11 cellular contexts compared by ENCODE assay signal in genomic region chr3:171834461-171834801, GRCh38. TPM values are rescaled to one million over a fixed set of nuclear protein-coding genes. Genes with fewer than 3 reads are reported as not detected.
DNase-seq lines count a peak whose midpoint lies in the region; ATAC-seq, FAIRE-seq and TF ChIP-seq lines count a peak whose summit lies in the region.
"Had no signal": no experiment of that assay in that cellular context is flagged by ENCODE, and none has a peak within 500 bp of the region (broad histone marks: within the 10 kb centered on the region; RNA-seq: fewer than 3 reads in every experiment).

No MANE protein-coding gene starts in this region.

- H3K4me3 ChIP-seq in A549 (no peak overlapping the region), H1 (ENCODE audit: extremely low read depth in 1 of 4, insufficient read depth in 2 of 4, low read depth in 3 of 4, low read length in 4 of 4) (no peak overlapping the region), neural cell (ENCODE audit: low read length) (no peak overlapping the region)

- H2BK120ac ChIP-seq in H1 (replicated peaks; ENCODE audit: low read depth, low read length) = no peak overlapping the region

- POLR2A ChIA-PET in A549 (lab: Yijun Ruan, JAX) (no interaction called here), H1 (lab: Charles Lee; ENCODE audit: partially characterized antibody) (no interaction called here)

- H3K36me3 ChIP-seq in H1 (ENCODE audit: control insufficient read depth in 2 of 4, insufficient read depth in 4 of 4, low read length in 3 of 4) (no peaks in the 10 kb centered on the region), neural cell (ENCODE audit: insufficient read depth, low read length) (no peaks in the 10 kb centered on the region)

- H2BK20ac ChIP-seq in H1 (ENCODE audit: low read length) = no peak overlapping the region

- no peaks in the 10 kb centered on the region for H4K20me1 ChIP-seq in H1 (replicated peaks in 1 of 2; ENCODE audit: control insufficient read depth in 1 of 2, insufficient read depth in 2 of 2, low read length in 2 of 2)
- no peaks in the 10 kb centered on the region for H4K20me1 ChIP-seq in neural cell (ENCODE audit: insufficient read depth)

- H3K23me2 ChIP-seq in H1 (ENCODE audit: low read depth, low read length) = no peaks in the 10 kb centered on the region

- no peak overlapping the region for H4K5ac ChIP-seq in H1 (ENCODE audit: insufficient read length, low read depth, low read length)

- no peak overlapping the region for H2AK5ac ChIP-seq in H1 (ENCODE audit: low read depth, low read length)

- H3K27ac ChIP-seq in A549 (peak overlapping the region; percentile 56 to 76), H1 (ENCODE audit: low read depth, low read length) (no peak overlapping the region), neural cell (ENCODE audit: low read length) (no peak overlapping the region)

- no peaks in the 10 kb centered on the region for H3K27me3 ChIP-seq in H1 (replicated peaks in 1 of 4; ENCODE audit: control insufficient read depth in 3 of 4, extremely low read depth in 1 of 4, insufficient read depth in 3 of 4, low read length in 3 of 4)
- H3K27me3 ChIP-seq in neural cell (ENCODE audit: insufficient read depth, low read depth, low read length) = no peaks in the 10 kb centered on the region

- H4K91ac ChIP-seq in H1 (replicated peaks; ENCODE audit: insufficient read length, low read length) = no peak overlapping the region

- H4K8ac ChIP-seq in H1 (ENCODE audit: extremely low read depth, insufficient read depth, low read length) = no peak overlapping the region

- TF ChIP-seq RAD21 in A549 (conservative IDR thresholded peaks at IDR 0.05 in 1 of 2, IDR thresholded peaks at IDR 0.05 in 1 of 2) (no peak; a peak in 1 of 5 replicates), H1 (IDR thresholded peaks at IDR 0.05 in 1 of 2, conservative IDR thresholded peaks at IDR 0.05 in 1 of 2; ENCODE audit: low read depth in 2 of 2, low read length in 2 of 2) (no peak), neural cell (conservative IDR thresholded peaks at IDR 0.05) (peak; percentile 31)

- no peak overlapping the region for H2BK5ac ChIP-seq in H1 (ENCODE audit: low read depth, low read length)

- TF ChIP-seq EP300 in A549 (IDR thresholded peaks at IDR 0.05) = no peak
- TF ChIP-seq EP300 in H1 (IDR thresholded peaks at IDR 0.05; ENCODE audit: borderline replicate concordance in 1 of 2, low read depth in 2 of 2, low read length in 2 of 2) = no peak
- no peak for TF ChIP-seq EP300 in neural cell (conservative IDR thresholded peaks at IDR 0.05; ENCODE audit: poor library complexity, severe bottlenecking)

- peaks cover 65% of the 10 kb centered on the region for H3K4me1 ChIP-seq in A549
- H3K4me1 ChIP-seq in H1 (replicated peaks in 1 of 4; ENCODE audit: control insufficient read depth in 3 of 4, insufficient read depth in 4 of 4, low read length in 3 of 4) = peaks cover 0 to 4% (median 2%) of the 10 kb centered on the region in 4 experiments; a peak in 4 of 7 replicates

- no peaks in the 10 kb centered on the region for H3K9me2 ChIP-seq in neural cell (ENCODE audit: insufficient read depth, low read length)

- ATAC-seq in A549 (no peak), GM21423 (IDR thresholded peaks at IDR 0.05; ENCODE audit: unreplicated experiment) (no peak)
- ATAC-seq: activated CD4-positive, CD25-positive, alpha-beta regulatory T cell treated with anti-CD3 and anti-CD28 coated beads, Interleukin-2, amount 50 U/mL, for 24 hours had no signal

- H3K9ac ChIP-seq in H1 (replicated peaks in 1 of 4; ENCODE audit: extremely low read depth in 1 of 4, low read depth in 3 of 4, low read length in 3 of 4) (no peak overlapping the region), neural cell (ENCODE audit: low read length) (no peak overlapping the region)

- H3K23ac ChIP-seq in H1 (ENCODE audit: insufficient read length) = no peak overlapping the region

- no peak overlapping the region for H3K14ac ChIP-seq in H1 (ENCODE audit: insufficient read length)

- H2BK15ac ChIP-seq in H1 (ENCODE audit: low read length) = no peak overlapping the region

- H3F3A ChIP-seq in neural cell (ENCODE audit: insufficient read depth, low read length, poor library complexity, severe bottlenecking) = no peaks in the 10 kb centered on the region

- CTCF ChIA-PET in A549 (lab: Yijun Ruan, JAX) = interaction anchor here (0.8 to 2.0 kb wide), 10 partner anchors 12 to 383 kb away, joined by 3 to 7 read pairs (median 5); no protein-coding TSS in a partner anchor
- CTCF ChIA-PET in H1 (lab: Charles Lee; ENCODE audit: partially characterized antibody) = interaction anchor here (0.9 to 3.1 kb wide), 13 partner anchors 10 to 871 kb away, joined by 3 to 7 read pairs (median 4); partner anchors contain the start of gene PLD1

- H3K79me2 ChIP-seq in H1 (ENCODE audit: control insufficient read depth in 1 of 2, insufficient read depth in 2 of 2, low read length in 2 of 2) (no peaks in the 10 kb centered on the region), neural cell (replicated peaks; ENCODE audit: insufficient read depth, low read length) (no peaks in the 10 kb centered on the region)

- no peak for FAIRE-seq in A549 (lab: Jason Lieb, UNC)
- no peak for FAIRE-seq in H1 (lab: Jason Lieb, UNC)
- FAIRE-seq: GM12891 had no signal

- TF ChIP-seq POLR2A in A549 (IDR thresholded peaks at IDR 0.05; ENCODE audit: low read length) (no peak), H1 (IDR thresholded peaks at IDR 0.05; ENCODE audit: control extremely low read depth in 1 of 2, low read depth in 2 of 2, low read length in 2 of 2) (no peak)

- H3K79me1 ChIP-seq in H1 (ENCODE audit: low read depth, low read length) = no peaks in the 10 kb centered on the region

- DNase-seq in A549 (ENCODE audit: low read depth in 1 of 2, low spot score in 1 of 2) (no peak), H1 (ENCODE audit: low read depth in 1 of 2, low spot score in 2 of 2) (no peak), SKM-1 treated with dmso at 0.1 percent for 144 hours (lab: John Stamatoyannopoulos, UW; ENCODE audit: unreplicated experiment) (no peak), H4 (ENCODE audit: low spot score) (no peak), nucleus accumbens (lab: John Stamatoyannopoulos, UW) (no peak)
- DNase-seq: activated naive CD4-positive, alpha-beta T cell treated with anti-CD3 and anti-CD28 coated beads for 36 hours had no signal

- H2AFZ ChIP-seq in H1 (ENCODE audit: low read length) (peak overlapping the region; percentile 42; the same call in 1 of the 2 replicates), neural cell (ENCODE audit: low read depth, low read length) (peak overlapping the region; percentile 7)

- H3K56ac ChIP-seq in H1 (replicated peaks; ENCODE audit: insufficient read length, low read depth, low read length) = no peak overlapping the region

- H3K9me3 ChIP-seq in A549 (no peaks in the 10 kb centered on the region), H1 (ENCODE audit: insufficient read depth in 2 of 2, low read depth in 1 of 2, low read length in 1 of 2) (no peaks in the 10 kb centered on the region), neural cell (ENCODE audit: low read length) (no peaks in the 10 kb centered on the region)

- no peak overlapping the region for H3K4ac ChIP-seq in H1 (replicated peaks; ENCODE audit: insufficient read length, low read depth, low read length)

- H3K4me2 ChIP-seq in A549 (peak overlapping the region; percentile 63), H1 (ENCODE audit: insufficient read depth in 1 of 2, low read depth in 2 of 2, low read length in 2 of 2) (no peak overlapping the region), neural cell (ENCODE audit: low read length) (no peak overlapping the region)

- 93% methylated on average over 5 of the region's 5 CpGs for WGBS in A549 (ENCODE audit: missing lambda C conversion rate)
- WGBS in H1 (ENCODE audit: extremely low coverage in 1 of 2, insufficient coverage in 1 of 2, insufficient read length in 1 of 2, insufficient replicate concordance in 2 of 2, low coverage in 1 of 2, low lambda C conversion rate in 2 of 2, missing lambda C conversion rate in 1 of 2), 2 experiments = 97% methylated on average over 5 of the region's 5 CpGs; no CpG with 5 or more reads in 1 of the 2 experiments

- H2BK12ac ChIP-seq in H1 (ENCODE audit: low read depth, low read length) = no peak overlapping the region

- TF ChIP-seq CTCF in A549 (IDR thresholded peaks at IDR 0.05) (no peak), LNCAP (IDR thresholded peaks at IDR 0.05) (0 out of 2 replicates have a peak, but pooled peaks have one; percentile 7), H1 (IDR thresholded peaks at IDR 0.05; ENCODE audit: control extremely low read depth in 1 of 3, insufficient read depth in 1 of 3, low read depth in 1 of 3, low read length in 3 of 3) (no peak), neural cell (IDR thresholded peaks at IDR 0.05; ENCODE audit: poor library complexity, severe bottlenecking) (no peak)

- H3K18ac ChIP-seq in H1 (ENCODE audit: extremely low read depth, low read length) = no peak overlapping the region

RNA-seq across cellular contexts. Expression of gene TMEM212, which starts 8.7 kb away (rescaled TPM):
- polyA plus RNA-seq in A549 (2011; rRNA removed) = not detected in 2 replicates
- polyA plus RNA-seq in A549 (2012; cell fraction: cytosol; rRNA removed) = not detected in 2 replicates
- polyA plus RNA-seq in A549 (2012; cell fraction: nucleus; rRNA removed) = not detected in 2 replicates
- not detected in 3 replicates for polyA plus RNA-seq in A549 (2017; fragmentation: RNase III; extraction: RNeasy Plus Mini Kit Qiagen cat#74134 plus additional on column Dnase treatment)
- polyA minus RNA-seq in A549 (2011; rRNA and poly(A)+ RNA removed) = not detected in 2 replicates
- not detected in 2 replicates for total RNA-seq in H1 (2021; fragmentation: NEBNext Ultra II Directional; extraction: Animal tissue kit (Norgen Biotek cat#: 25700))
- not detected in 2 replicates for polyA plus RNA-seq in H1 (2011; rRNA removed)
- polyA plus RNA-seq in H1 (2011; cell fraction: cytosol; rRNA removed) = not detected
- polyA plus RNA-seq in H1 (2011; cell fraction: nucleus; rRNA removed) = not detected
- not detected in 4 replicates for polyA plus RNA-seq in H1 (2012, experiment 1 of 2)
- polyA plus RNA-seq in H1 (2012, experiment 2 of 2) = not detected
- polyA plus RNA-seq in H1 (2013, experiment 1 of 2) = not detected
- polyA plus RNA-seq in H1 (2013, experiment 2 of 2) = not detected
- not detected in 2 replicates for polyA minus RNA-seq in H1 (2011; rRNA and poly(A)+ RNA removed)
- not detected for polyA minus RNA-seq in H1 (2011; cell fraction: cytosol; rRNA and poly(A)+ RNA removed)
- polyA minus RNA-seq in H1 (2011; cell fraction: nucleus; rRNA and poly(A)+ RNA removed) = not detected
- not detected in 2 replicates for polyA plus RNA-seq in neural cell
- polyA minus RNA-seq in neural cell = not detected in 2 replicates
- not detected in 2 replicates for total RNA-seq in H4 (2014; rRNA removed; shearing (Covaris generic))
- total RNA-seq: activated naive CD4-positive, alpha-beta T cell treated with anti-CD3 and anti-CD28 coated beads for 36 hours had no signal

RNA-seq across cellular contexts. Expression of gene PLD1, which starts 24.1 kb away (rescaled TPM):
- polyA plus RNA-seq in A549 (2011; rRNA removed) (26.6 and 27.2 TPM in 2 replicates), A549 (2017; fragmentation: RNase III; extraction: RNeasy Plus Mini Kit Qiagen cat#74134 plus additional on column Dnase treatment) (5.2 to 7.3 TPM (median 6.6 TPM) in 3 replicates), H1 (2011; rRNA removed) (0.88 and 1.2 TPM in 2 replicates), neural cell (0.06 TPM in 1 of 2 replicates, not detected in the other)
- 4.6 and 6.0 TPM in 2 replicates for polyA plus RNA-seq in A549 (2012; cell fraction: cytosol; rRNA removed)
- 7.7 and 16.9 TPM in 2 replicates for polyA plus RNA-seq in A549 (2012; cell fraction: nucleus; rRNA removed)
- 36.8 and 43.7 TPM in 2 replicates for polyA minus RNA-seq in A549 (2011; rRNA and poly(A)+ RNA removed)
- 2.6 and 3.1 TPM in 2 replicates for total RNA-seq in H1 (2021; fragmentation: NEBNext Ultra II Directional; extraction: Animal tissue kit (Norgen Biotek cat#: 25700))
- 0.80 TPM for polyA plus RNA-seq in H1 (2011; cell fraction: cytosol; rRNA removed)
- polyA plus RNA-seq in H1 (2011; cell fraction: nucleus; rRNA removed) = 0.80 TPM
- 1.3 to 3.1 TPM (median 1.8 TPM) in 4 replicates for polyA plus RNA-seq in H1 (2012, experiment 1 of 2)
- polyA plus RNA-seq in H1 (2012, experiment 2 of 2) = 0.29 TPM
- polyA plus RNA-seq in H1 (2013, experiment 1 of 2) = 1.3 TPM
- polyA plus RNA-seq in H1 (2013, experiment 2 of 2) = 1.0 TPM
- 3.3 and 3.5 TPM in 2 replicates for polyA minus RNA-seq in H1 (2011; rRNA and poly(A)+ RNA removed)
- polyA minus RNA-seq in H1 (2011; cell fraction: cytosol; rRNA and poly(A)+ RNA removed) = 3.2 TPM
- 4.8 TPM for polyA minus RNA-seq in H1 (2011; cell fraction: nucleus; rRNA and poly(A)+ RNA removed)
- 0.24 TPM in 1 of 2 replicates, not detected in the other for polyA minus RNA-seq in neural cell
- total RNA-seq in H4 (2014; rRNA removed; shearing (Covaris generic)) = 14.4 and 19.0 TPM in 2 replicates

Comparison
In these comparisons a context has a peak if more than half of its experiments do, and no peak if none do; other contexts are left out.
1. H3K27ac ChIP-seq: peak in A549 (2 of 2); none in H1 (single experiment) and neural cell (single experiment).